Comparison of ENCODE assay signal across 19 cellular contexts in genomic region chr3:31218082-31218481, GRCh38.
DNase-seq lines count a peak whose midpoint lies in the region; ATAC-seq and TF ChIP-seq lines count a peak whose summit lies in the region.
"Had no signal": no experiment of that assay in that cellular context is flagged by ENCODE, and none has a peak within 500 bp of the region (broad histone marks: within the 10 kb centered on the region; RNA-seq: fewer than 3 reads in every experiment).

No MANE protein-coding gene starts in this region.

- H3K27ac ChIP-seq in BLaER1 (peak overlapping the region; percentile 78), DND-41 (ENCODE audit: low read length) (peak overlapping the region; percentile 87), gastroesophageal sphincter (no peak overlapping the region)
- H3K27ac ChIP-seq: A549 had no signal

- no peak overlapping the region for H2AFZ ChIP-seq in DND-41 (ENCODE audit: low read depth, low read length)

- no peaks in the 10 kb centered on the region for H3K36me3 Mint-ChIP-seq in activated T-cell treated with anti-CD3 and anti-CD28 coated beads, Interleukin-2, amount 50 U/mL, for 24 hours (ENCODE audit: low read depth)
- peaks cover 5% of the 10 kb centered on the region for H3K36me3 Mint-ChIP-seq in T-helper 2 cell treated with Interferon-gamma antibody and Interleukin-4, amounts not matched to agents 5 μg/mL and 100 μg/mL, for 36 hours (ENCODE audit: low read depth)

- no peak for DNase-seq in activated T-cell treated with anti-CD3 and anti-CD28 coated beads, Interleukin-2, amount 50 U/mL, for 24 hours
- no peak for DNase-seq in activated T-cell treated with anti-CD3 and anti-CD28 coated beads, Interleukin-2, amount 50 U/mL, for 1 hour
- DNase-seq in DND-41 (no peak), SW480 (ENCODE audit: low spot score) (no peak), C1 segment of cervical spinal cord (lab: John Stamatoyannopoulos, UW) (no peak)
- DNase-seq in T-helper 2 cell treated with Interferon-gamma antibody and Interleukin-4, amounts not matched to agents 5 μg/mL and 100 μg/mL, for 36 hours (ENCODE audit: low spot score): no peak
- DNase-seq: H7, KG1, NCI-H1436, NCI-H1930, NCI-H226, NCI-H524, NCI-H82, OCI-M1, SHP77 had no signal

- WGBS in gastroesophageal sphincter (ENCODE audit: low coverage in 1 of 2), 2 donors: 94 to 100% methylated on average over 3 of the region's 3 CpGs

- H3K36me3 ChIP-seq in BLaER1: no peaks in the 10 kb centered on the region
- no peaks in the 10 kb centered on the region for H3K36me3 ChIP-seq in DND-41 (ENCODE audit: insufficient read depth, low read length)
- no peaks in the 10 kb centered on the region for H3K36me3 ChIP-seq in gastroesophageal sphincter

- peaks cover 94% of the 10 kb centered on the region for H3K4me1 Mint-ChIP-seq in activated T-cell treated with anti-CD3 and anti-CD28 coated beads, Interleukin-2, amount 50 U/mL, for 24 hours (ENCODE audit: low read depth)
- peaks cover 84% of the 10 kb centered on the region for H3K4me1 Mint-ChIP-seq in T-helper 2 cell treated with Interferon-gamma antibody and Interleukin-4, amounts not matched to agents 5 μg/mL and 100 μg/mL, for 36 hours (ENCODE audit: low read depth)

- ATAC-seq in DND-41 (ENCODE audit: insufficient read depth, low read depth) (no peak), gastroesophageal sphincter (no peak)
- ATAC-seq: A549 had no signal

- H3K4me3 ChIP-seq in BLaER1 (no peak overlapping the region), DND-41 (ENCODE audit: low read depth in 1 of 2, low read length in 2 of 2) (no peak overlapping the region), gastroesophageal sphincter (no peak overlapping the region)
- H3K4me3 ChIP-seq: A549 had no signal

- H3K9me3 Mint-ChIP-seq in activated T-cell treated with anti-CD3 and anti-CD28 coated beads, Interleukin-2, amount 50 U/mL, for 24 hours: peaks cover 8% of the 10 kb centered on the region
- H3K9me3 Mint-ChIP-seq in T-helper 2 cell treated with Interferon-gamma antibody and Interleukin-4, amounts not matched to agents 5 μg/mL and 100 μg/mL, for 36 hours: peaks cover 10% of the 10 kb centered on the region
- H3K9me3 Mint-ChIP-seq: HFFc6 had no signal

- H3K79me2 ChIP-seq in DND-41 (ENCODE audit: insufficient read depth, low read length): no peaks in the 10 kb centered on the region

- TF ChIP-seq CTCF in DND-41 (IDR thresholded peaks at IDR 0.05; ENCODE audit: borderline replicate concordance, extremely low read depth, low read length, poor library complexity, severe bottlenecking): no peak
- no peak for TF ChIP-seq CTCF in gastroesophageal sphincter (IDR thresholded peaks at IDR 0.05)

- TF ChIP-seq POLR2A in gastroesophageal sphincter (IDR thresholded peaks at IDR 0.05): no peak

- TF ChIP-seq EP300 in gastroesophageal sphincter (IDR thresholded peaks at IDR 0.05): no peak

- peak overlapping the region; percentile 63 for H3K4me2 ChIP-seq in BLaER1
- no peak overlapping the region for H3K4me2 ChIP-seq in DND-41 (ENCODE audit: insufficient read depth, low read length)
- H3K4me2 ChIP-seq: A549 had no signal

- H3K9ac ChIP-seq in BLaER1: no peak overlapping the region
- no peak overlapping the region; the same call in 1 of the 2 replicates for H3K9ac ChIP-seq in DND-41 (ENCODE audit: low read depth, low read length)

- H3K27me3 Mint-ChIP-seq in activated T-cell treated with anti-CD3 and anti-CD28 coated beads, Interleukin-2, amount 50 U/mL, for 24 hours: no peaks in the 10 kb centered on the region
- no peaks in the 10 kb centered on the region for H3K27me3 Mint-ChIP-seq in T-helper 2 cell treated with Interferon-gamma antibody and Interleukin-4, amounts not matched to agents 5 μg/mL and 100 μg/mL, for 36 hours (ENCODE audit: low read depth)

- H3K27me3 ChIP-seq in BLaER1: no peaks in the 10 kb centered on the region
- H3K27me3 ChIP-seq in DND-41 (ENCODE audit: insufficient read depth, low read length, poor library complexity): no peaks in the 10 kb centered on the region
- H3K27me3 ChIP-seq in gastroesophageal sphincter: no peaks in the 10 kb centered on the region

- no peak overlapping the region for H3K4me3 Mint-ChIP-seq in activated T-cell treated with anti-CD3 and anti-CD28 coated beads, Interleukin-2, amount 50 U/mL, for 24 hours
- H3K4me3 Mint-ChIP-seq in T-helper 2 cell treated with Interferon-gamma antibody and Interleukin-4, amounts not matched to agents 5 μg/mL and 100 μg/mL, for 36 hours: no peak overlapping the region
- H3K4me3 Mint-ChIP-seq: HFFc6 had no signal

- H3K9me3 ChIP-seq in BLaER1 (no peaks in the 10 kb centered on the region; the same call in 1 of the 2 replicates), DND-41 (ENCODE audit: insufficient read depth, low read length, severe bottlenecking) (no peaks in the 10 kb centered on the region), gastroesophageal sphincter (no peaks in the 10 kb centered on the region)
- H3K9me3 ChIP-seq: A549 had no signal

- peaks cover 100% of the 10 kb centered on the region for H3K4me1 ChIP-seq in BLaER1
- H3K4me1 ChIP-seq in DND-41 (ENCODE audit: insufficient read depth, low read length): peaks cover 78% of the 10 kb centered on the region
- H3K4me1 ChIP-seq in gastroesophageal sphincter: no peaks in the 10 kb centered on the region
- H3K4me1 ChIP-seq: A549 had no signal

- H4K20me1 ChIP-seq in BLaER1 (no peaks in the 10 kb centered on the region), DND-41 (ENCODE audit: insufficient read depth, low read length) (no peaks in the 10 kb centered on the region)

- peak overlapping the region; percentile 66 for H3K27ac Mint-ChIP-seq in activated T-cell treated with anti-CD3 and anti-CD28 coated beads, Interleukin-2, amount 50 U/mL, for 24 hours
- peak overlapping the region; percentile 4 for H3K27ac Mint-ChIP-seq in T-helper 2 cell treated with Interferon-gamma antibody and Interleukin-4, amounts not matched to agents 5 μg/mL and 100 μg/mL, for 36 hours

Comparison
In these comparisons a context has a peak if more than half of its experiments do, and no peak if none do; other contexts are left out.
1. H3K27ac ChIP-seq: peak in BLaER1 (single experiment) and DND-41 (single experiment); none in gastroesophageal sphincter (0 of 4).